Comparison of ENCODE assay signal across 28 cellular contexts in the genomic region with DNA sequence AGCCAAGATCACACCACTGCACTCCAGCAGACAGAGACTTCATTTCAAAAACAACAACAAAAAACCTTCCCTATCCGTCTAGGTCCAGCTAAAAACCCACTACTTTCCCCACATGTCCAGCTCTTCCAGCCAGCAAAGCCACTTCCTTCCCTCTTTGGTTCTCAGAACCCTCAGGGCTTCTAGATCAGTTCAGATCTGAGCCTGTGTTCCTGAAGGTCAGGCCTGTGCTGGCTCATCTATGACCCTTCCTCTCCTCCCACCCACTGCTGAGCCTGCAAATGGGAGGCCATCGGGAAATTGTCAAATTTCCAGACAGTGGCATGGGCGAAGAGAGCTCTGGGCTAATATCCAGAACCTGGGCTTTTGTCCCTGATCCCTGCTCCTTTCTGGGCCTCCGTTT. TPM values are rescaled to one million over a fixed set of nuclear protein-coding genes. Genes with fewer than 3 reads are reported as not detected.
A peak's percentile ranks its signal among the peaks of the same experiment; 100 is the strongest.
DNase-seq lines count a peak whose midpoint lies in the region; ATAC-seq, FAIRE-seq and TF ChIP-seq lines count a peak whose summit lies in the region.
"Had no signal": no experiment of that assay in that cellular context is flagged by ENCODE, and none has a peak within 500 bp of the region (broad histone marks: within the 10 kb centered on the region; RNA-seq: fewer than 3 reads in every experiment).

No MANE protein-coding gene starts in this region.

- H3K27ac ChIP-seq in heart right ventricle: peak overlapping the region in 2 of 10 donors; percentile 26 to 78
- H3K27ac ChIP-seq: A549, ascending aorta, pancreas, tibial artery had no signal

- intact Hi-C loops in heart right ventricle (cut with DNase I): loop anchor here in 1 of 10 donors (5.0 kb wide), 1 partner anchor 36 kb away; a partner anchor contains a TSS

- H3K4me3 Mint-ChIP-seq in neural crest cell: no peak overlapping the region
- H3K4me3 Mint-ChIP-seq: activated B cell treated with CpG ODN at 0.5 μM for 24 hours; activated naive CD4-positive, alpha-beta T cell treated with anti-CD3 and anti-CD28 coated beads, Interleukin-2, amount 50 U/mL, for 24 hours; activated T-helper 17 cell treated with anti-CD3 and anti-CD28 coated beads, Interleukin-2, amount 50 U/mL, for 72 hours; natural killer cell had no signal

- H3K36me3 ChIP-seq in heart right ventricle (peaks cover 0 to 85% (median 0%) of the 10 kb centered on the region in 9 donors), MG63 (no peaks in the 10 kb centered on the region)
- H3K36me3 ChIP-seq: ascending aorta, BE2C, pancreas, tibial artery had no signal

- peak overlapping the region; percentile 57 for H3K27ac Mint-ChIP-seq in neural crest cell (ENCODE audit: unreplicated experiment)
- H3K27ac Mint-ChIP-seq: activated B cell treated with CpG ODN at 0.5 μM for 24 hours; activated naive CD4-positive, alpha-beta T cell treated with anti-CD3 and anti-CD28 coated beads, Interleukin-2, amount 50 U/mL, for 24 hours; activated T-helper 17 cell treated with anti-CD3 and anti-CD28 coated beads, Interleukin-2, amount 50 U/mL, for 72 hours; natural killer cell had no signal

- TF ChIP-seq CTCF in heart right ventricle (IDR thresholded peaks at IDR 0.05) (no peak), neural crest cell (conservative IDR thresholded peaks at IDR 0.05) (no peak)

- no peaks in the 10 kb centered on the region for H3K27me3 Mint-ChIP-seq in neural crest cell (ENCODE audit: low read depth)
- H3K27me3 Mint-ChIP-seq: activated naive CD4-positive, alpha-beta T cell treated with anti-CD3 and anti-CD28 coated beads, Interleukin-2, amount 50 U/mL, for 24 hours had no signal

- H3K4me1 ChIP-seq in heart right ventricle: peaks cover under 1 to 70% (median 23%) of the 10 kb centered on the region in 9 donors
- H3K4me1 ChIP-seq: A549, ascending aorta, pancreas had no signal

- H3K4me3 ChIP-seq in heart right ventricle (no peak overlapping the region), MG63 (no peak overlapping the region)
- H3K4me3 ChIP-seq: A549, ascending aorta, pancreas, stomach, tibial artery had no signal

- H3K9me3 Mint-ChIP-seq in neural crest cell: no peaks in the 10 kb centered on the region
- H3K9me3 Mint-ChIP-seq: activated B cell treated with CpG ODN at 0.5 μM for 24 hours; activated naive CD4-positive, alpha-beta T cell treated with anti-CD3 and anti-CD28 coated beads, Interleukin-2, amount 50 U/mL, for 24 hours; activated T-helper 17 cell treated with anti-CD3 and anti-CD28 coated beads, Interleukin-2, amount 50 U/mL, for 72 hours; natural killer cell had no signal

- no peaks in the 10 kb centered on the region for H3K36me3 Mint-ChIP-seq in neural crest cell (ENCODE audit: low read depth)
- H3K36me3 Mint-ChIP-seq: activated naive CD4-positive, alpha-beta T cell treated with anti-CD3 and anti-CD28 coated beads, Interleukin-2, amount 50 U/mL, for 24 hours; natural killer cell had no signal

- no peaks in the 10 kb centered on the region for H3K27me3 ChIP-seq in heart right ventricle
- H3K27me3 ChIP-seq in MG63: no peaks in the 10 kb centered on the region
- H3K27me3 ChIP-seq: ascending aorta, BE2C, pancreas, stomach, tibial artery had no signal

- no peak for FAIRE-seq in frontal cortex (lab: Jason Lieb, UNC)
- FAIRE-seq: A549, pancreas had no signal

- WGBS in heart right ventricle, 2 donors: 91 to 93% methylated on average over 4 of the region's 4 CpGs

- H3K9me3 ChIP-seq in heart right ventricle (no peaks in the 10 kb centered on the region), MG63 (no peaks in the 10 kb centered on the region)
- H3K9me3 ChIP-seq: A549, ascending aorta, BE2C, pancreas, SK-N-SH, stomach, tibial artery had no signal

- ATAC-seq in heart right ventricle: peak in 6 of 8 donors; percentile 22 to 53 (median 38)
- ATAC-seq: A549; activated T-helper 17 cell treated with anti-CD3 and anti-CD28 coated beads, Interleukin-2, amount 50 U/mL, for 72 hours; natural killer cell had no signal

- peaks cover 13% of the 10 kb centered on the region for H3K4me1 Mint-ChIP-seq in neural crest cell
- H3K4me1 Mint-ChIP-seq: activated B cell treated with CpG ODN at 0.5 μM for 24 hours; activated naive CD4-positive, alpha-beta T cell treated with anti-CD3 and anti-CD28 coated beads, Interleukin-2, amount 50 U/mL, for 24 hours; activated T-helper 17 cell treated with anti-CD3 and anti-CD28 coated beads, Interleukin-2, amount 50 U/mL, for 72 hours; natural killer cell had no signal

- DNase-seq in Ammon's horn (ENCODE audit: low spot score): peak; percentile 56
- DNase-seq in UCSD-AML1 (lab: John Stamatoyannopoulos, UW; ENCODE audit: unreplicated experiment): peak; percentile 26
- no peak for DNase-seq in heart right ventricle
- no peak for DNase-seq in neural crest cell (ENCODE audit: low read depth, low spot score)
- no peak for DNase-seq in DMS53 treated with DMSO at 0.1 percent for 48 hours (lab: John Stamatoyannopoulos, UW; ENCODE audit: unreplicated experiment)
- no peak for DNase-seq in MG63
- DNase-seq in DMS 273 (lab: John Stamatoyannopoulos, UW; ENCODE audit: unreplicated experiment): no peak
- no peak for DNase-seq in frontal cortex (ENCODE audit: low spot score in 2 of 2)
- DNase-seq: activated B cell treated with CpG ODN at 0.5 μM for 24 hours; activated CD8-positive, alpha-beta memory T cell treated with anti-CD3 and anti-CD28 coated beads, Interleukin-2, amount 50 U/mL, for 4 hours; BE2C; caudate nucleus; DMS79; GOT3; KG1; midbrain; natural killer cell; NCI-H2227 treated with DMSO at 0.1 percent for 48 hours; pancreas; RPMI8226; SK-N-SH; stomach; T-helper 2 cell; tibial artery had no signal

RNA-seq across cellular contexts. Expression of a gene that starts 37.8 kb away (rescaled TPM):
- total RNA-seq in heart right ventricle: 10 to 100 TPM; 10.7 to 69.0 (median 18.0) TPM
- 1 to 10 TPM; 5.2 to 7.2 TPM for polyA plus RNA-seq in heart right ventricle
- not detected in 2 replicates for total RNA-seq in neural crest cell
- not detected in 2 replicates for total RNA-seq in MG63 (2014; rRNA removed; shearing (Covaris generic); ENCODE audit: low replicate concordance)
- total RNA-seq in frontal cortex: 5.7 TPM
- total RNA-seq: natural killer cell had no signal

RNA-seq across cellular contexts. Expression of a gene that starts 51.9 kb away (rescaled TPM):
- total RNA-seq in heart right ventricle (under 1 TPM in 5 of 10 donors, not detected in 5; 0.09 to 0.37 (median 0.17) TPM), neural crest cell (0.19 and 0.27 TPM in 2 replicates), frontal cortex (not detected)
- under 1 TPM; 0.07 to 0.16 TPM for polyA plus RNA-seq in heart right ventricle
- not detected in 2 replicates for total RNA-seq in MG63 (2014; rRNA removed; shearing (Covaris generic); ENCODE audit: low replicate concordance)
- total RNA-seq: activated B cell treated with CpG ODN at 0.5 μM for 24 hours, ascending aorta had no signal

Comparison
In these comparisons a context has a peak if more than half of its experiments do, and no peak if none do; other contexts are left out.
1. DNase-seq: peak in Ammon's horn (single experiment) and UCSD-AML1 (single experiment); none in heart right ventricle (0 of 2), neural crest cell (single experiment), DMS53 treated with DMSO at 0.1 percent for 48 hours (single experiment), MG63 (single experiment), DMS 273 (single experiment) and frontal cortex (0 of 2).